ENCODE assay signal across 12 cellular contexts in genomic region chr19:18460313-18460712, GRCh38. TPM values are rescaled to one million over a fixed set of nuclear protein-coding genes. Genes with fewer than 3 reads are reported as not detected.
A peak's percentile ranks its signal among the peaks of the same experiment; 100 is the strongest.
DNase-seq lines count a peak whose midpoint lies in the region; ATAC-seq, FAIRE-seq and TF ChIP-seq lines count a peak whose summit lies in the region.
"Had no signal": no experiment of that assay in that cellular context is flagged by ENCODE, and none has a peak within 500 bp of the region (broad histone marks: within the 10 kb centered on the region; RNA-seq: fewer than 3 reads in every experiment).

No MANE protein-coding gene starts in this region.

- intact Hi-C loops in HepG2 (cut with micrococcal nuclease; ENCODE audit: unreplicated experiment) = no loop called here

- in situ Hi-C loops in HepG2 (cut with HindIII; ENCODE audit: extremely low pct_ligation_motif_present, low pct_unique_long_range_greater_than_20kb) = no loop called here

- POLR2A ChIA-PET in HepG2 (lab: Yijun Ruan, JAX) = no interaction called here

- H3K36me3 ChIP-seq in HepG2 (replicated peaks in 1 of 2; ENCODE audit: control insufficient read depth in 1 of 2, insufficient read depth in 2 of 2, low read length in 2 of 2) (peaks cover 27 to 68% of the 10 kb centered on the region in 2 experiments), suprapubic skin (peaks cover 64% of the 10 kb centered on the region)

- H3K4me2 ChIP-seq in HepG2 (ENCODE audit: low read depth, low read length) = no peak overlapping the region

- no peak for FAIRE-seq in HepG2 (lab: Jason Lieb, UNC)

- no peak for TF ChIP-seq RAD21 in HepG2 (CRISPR knock-in tag; IDR thresholded peaks at IDR 0.05)

- H2AFZ ChIP-seq in HepG2 (ENCODE audit: low read length) = no peak overlapping the region

- H4K20me1 ChIP-seq in HepG2 (ENCODE audit: insufficient read depth, low read length) = peaks cover 10% of the 10 kb centered on the region; the same call in 1 of the 2 replicates

- no TSS peak for BruUV-seq in HepG2 (replicated peaks; lab: Mats Ljungman, UMichigan)

- no peak for ATAC-seq in HepG2
- no peak for ATAC-seq in stimulated activated naive B cell treated with anti-CD40 and anti-IgM and Interleukin-4, amounts not matched to agents 10 μg/mL and 1 μg/mL and 100 μg/mL, for 72 hours (replicated peaks)

- peak overlapping the region; percentile 98 for H3K27ac Mint-ChIP-seq in chondrocyte (ENCODE audit: unreplicated experiment)
- no peak overlapping the region for H3K27ac Mint-ChIP-seq in stimulated activated naive B cell treated with anti-CD40 and anti-IgM and Interleukin-4, amounts not matched to agents 10 μg/mL and 1 μg/mL and 100 μg/mL, for 72 hours
- H3K27ac Mint-ChIP-seq: naive B cell had no signal

- CTCF ChIA-PET in HepG2 (lab: Yijun Ruan, JAX; ENCODE audit: low intra/inter-chr PET ratio, low total read pairs) = no interaction called here

- H3K4me1 ChIP-seq in HepG2 (ENCODE audit: insufficient read depth, low read length) (peaks cover 15% of the 10 kb centered on the region), suprapubic skin (peaks cover 54% of the 10 kb centered on the region)

- no peaks in the 10 kb centered on the region for H3K27me3 ChIP-seq in HepG2 (ENCODE audit: control insufficient read depth in 1 of 2, insufficient read depth in 2 of 2, low read length in 2 of 2)
- no peaks in the 10 kb centered on the region for H3K27me3 ChIP-seq in suprapubic skin

- TF ChIP-seq EP300 in HepG2 (IDR thresholded peaks at IDR 0.05; ENCODE audit: low read depth in 2 of 2, low read length in 2 of 2) (no peak), HepG2 (CRISPR knock-in tag; IDR thresholded peaks at IDR 0.05; ENCODE audit: borderline replicate concordance) (no peak), suprapubic skin (IDR thresholded peaks at IDR 0.05) (no peak)

- WGBS in HepG2 (ENCODE audit: low lambda C conversion rate) = 77% methylated on average over 3 of the region's 10 CpGs
- WGBS in suprapubic skin = 69% methylated on average over 4 of the region's 10 CpGs

- peak overlapping the region; percentile 51 for H3K4me3 Mint-ChIP-seq in chondrocyte (ENCODE audit: unreplicated experiment)
- no peak overlapping the region for H3K4me3 Mint-ChIP-seq in stimulated activated naive B cell treated with anti-CD40 and anti-IgM and Interleukin-4, amounts not matched to agents 10 μg/mL and 1 μg/mL and 100 μg/mL, for 72 hours
- H3K4me3 Mint-ChIP-seq: naive B cell had no signal

- TF ChIP-seq POLR2A in HepG2 (IDR thresholded peaks at IDR 0.05; ENCODE audit: insufficient read depth in 1 of 2, low read depth in 2 of 2, low read length in 2 of 2) (no peak), suprapubic skin (IDR thresholded peaks at IDR 0.05) (no peak)

- DNase-seq in LoVo (ENCODE audit: low spot score) (peak; percentile 31), chondrocyte (ENCODE audit: low spot score) (no peak), HepG2 (ENCODE audit: low spot score) (no peak), suprapubic skin (ENCODE audit: low spot score in 2 of 2) (peak in 1 of 2 donors; percentile 90), iPS-NIHi7 (ENCODE audit: extremely low spot score) (no peak), SW 1271 (lab: John Stamatoyannopoulos, UW) (no peak)
- no peak for DNase-seq in stimulated activated naive B cell treated with anti-CD40 and anti-IgM and Interleukin-4, amounts not matched to agents 10 μg/mL and 1 μg/mL and 100 μg/mL, for 72 hours
- no peak for DNase-seq in activated CD4-positive, CD25-positive, alpha-beta regulatory T cell (lab: John Stamatoyannopoulos, UW)
- DNase-seq: activated CD4-positive, alpha-beta T cell treated with anti-CD3 and anti-CD28 coated beads for 1 hour; naive B cell; NCI-H510A treated with DMSO at 0.1 percent for 48 hours had no signal

- no peaks in the 10 kb centered on the region for H3K9me3 Mint-ChIP-seq in chondrocyte (ENCODE audit: low read depth)
- no peaks in the 10 kb centered on the region for H3K9me3 Mint-ChIP-seq in stimulated activated naive B cell treated with anti-CD40 and anti-IgM and Interleukin-4, amounts not matched to agents 10 μg/mL and 1 μg/mL and 100 μg/mL, for 72 hours
- H3K9me3 Mint-ChIP-seq: naive B cell had no signal

- H3K79me2 ChIP-seq in HepG2 (ENCODE audit: insufficient read depth, low read length) = no peaks in the 10 kb centered on the region

- H3K27me3 Mint-ChIP-seq in chondrocyte (ENCODE audit: low read depth) = no peaks in the 10 kb centered on the region
- no peaks in the 10 kb centered on the region for H3K27me3 Mint-ChIP-seq in stimulated activated naive B cell treated with anti-CD40 and anti-IgM and Interleukin-4, amounts not matched to agents 10 μg/mL and 1 μg/mL and 100 μg/mL, for 72 hours
- H3K27me3 Mint-ChIP-seq: naive B cell had no signal

- TF ChIP-seq CTCF in chondrocyte (IDR thresholded peaks at IDR 0.05) (no peak), HepG2 (CRISPR knock-in tag; IDR thresholded peaks at IDR 0.05) (no peak), suprapubic skin (IDR thresholded peaks at IDR 0.05) (no peak)

- no peaks in the 10 kb centered on the region for H3K9me3 ChIP-seq in HepG2 (ENCODE audit: low read length)
- H3K9me3 ChIP-seq in suprapubic skin = no peaks in the 10 kb centered on the region

- H3K9ac ChIP-seq in HepG2 (ENCODE audit: insufficient read depth, low read depth, low read length) = no peak overlapping the region

- no peak overlapping the region for H3K4me3 ChIP-seq in HepG2 (replicated peaks in 1 of 3; ENCODE audit: insufficient read depth in 1 of 3, low read depth in 2 of 3, low read length in 3 of 3)
- no peak overlapping the region for H3K4me3 ChIP-seq in suprapubic skin

- H3K27ac ChIP-seq in HepG2 (ENCODE audit: extremely low read length, insufficient read depth, low read length) = no peak overlapping the region
- H3K27ac ChIP-seq in suprapubic skin = peak overlapping the region; percentile 82
- H3K27ac ChIP-seq: HL-60 had no signal

- H3K4me1 Mint-ChIP-seq in chondrocyte (ENCODE audit: low read depth) = peaks cover 68% of the 10 kb centered on the region
- H3K4me1 Mint-ChIP-seq in stimulated activated naive B cell treated with anti-CD40 and anti-IgM and Interleukin-4, amounts not matched to agents 10 μg/mL and 1 μg/mL and 100 μg/mL, for 72 hours = peaks cover 13 to 21% of the 10 kb centered on the region in 2 donors

- H3K36me3 Mint-ChIP-seq in chondrocyte (ENCODE audit: low read depth) = peaks cover 18% of the 10 kb centered on the region
- H3K36me3 Mint-ChIP-seq in stimulated activated naive B cell treated with anti-CD40 and anti-IgM and Interleukin-4, amounts not matched to agents 10 μg/mL and 1 μg/mL and 100 μg/mL, for 72 hours = peaks cover 43 to 61% of the 10 kb centered on the region in 2 donors

RNA-seq across cellular contexts. Expression of gene ISYNA1, which starts 22.4 kb away (rescaled TPM):
- total RNA-seq in chondrocyte (56.5 to 213 TPM (median 208 TPM) in 3 replicates), HepG2 (2016; rRNA removed; fragmentation: Illumina TruSeq; extraction: Trizol) (29.4 and 48.5 TPM in 2 replicates), suprapubic skin (10 to 100 TPM in 3 of 4 donors, 1 to 10 TPM in 1; 7.9 to 27.6 (median 21.0) TPM)
- total RNA-seq in HepG2 (2016; cell fraction: cytosol; rRNA removed; fragmentation: Illumina TruSeq; extraction: Trizol; ENCODE audit: low read depth) = 8.4 and 10.1 TPM in 2 replicates
- total RNA-seq in HepG2 (2016; cell fraction: insoluble cytoplasmic fraction; rRNA removed; fragmentation: Illumina TruSeq; extraction: Trizol) = 29.3 and 46.4 TPM in 2 replicates
- 16.0 and 18.7 TPM in 2 replicates for total RNA-seq in HepG2 (2016; cell fraction: membrane; rRNA removed; fragmentation: Illumina TruSeq; extraction: Trizol)
- 33.6 and 37.4 TPM in 2 replicates for total RNA-seq in HepG2 (2016; cell fraction: nucleus; rRNA removed; fragmentation: Illumina TruSeq; extraction: Trizol)
- 29.6 and 36.5 TPM in 2 replicates for polyA plus RNA-seq in HepG2 (2011; rRNA removed)
- polyA plus RNA-seq in HepG2 (2011; cell fraction: cytosol; rRNA removed) = 14.0 and 25.3 TPM in 2 replicates
- 246 and 367 TPM in 2 replicates for polyA plus RNA-seq in HepG2 (2011; cell fraction: nucleus; rRNA removed)
- 32.5 and 49.8 TPM in 2 replicates for polyA plus RNA-seq in HepG2 (2012)
- polyA plus RNA-seq in HepG2 (2016; cell fraction: cytosol; fragmentation: Illumina TruSeq; extraction: Trizol; ENCODE audit: low read depth) = 16.0 and 16.5 TPM in 2 replicates
- polyA plus RNA-seq in HepG2 (2016; cell fraction: insoluble cytoplasmic fraction; fragmentation: Illumina TruSeq; extraction: Trizol; ENCODE audit: low read depth) = 44.6 and 57.4 TPM in 2 replicates
- polyA plus RNA-seq in HepG2 (2016; cell fraction: membrane; fragmentation: Illumina TruSeq; extraction: Trizol; ENCODE audit: low read depth) = 18.1 and 22.4 TPM in 2 replicates
- polyA plus RNA-seq in HepG2 (2016; cell fraction: nucleus; fragmentation: Illumina TruSeq; extraction: Trizol; ENCODE audit: insufficient read depth, low read depth) = 103 and 119 TPM in 2 replicates
- 1.3 and 50.2 TPM in 2 replicates for polyA minus RNA-seq in HepG2 (2011; rRNA and poly(A)+ RNA removed; ENCODE audit: low replicate concordance)
- polyA minus RNA-seq in HepG2 (2011; cell fraction: cytosol; rRNA and poly(A)+ RNA removed) = 20.4 and 29.0 TPM in 2 replicates
- polyA minus RNA-seq in HepG2 (2011; cell fraction: nucleus; rRNA and poly(A)+ RNA removed) = 13.3 and 14.3 TPM in 2 replicates

RNA-seq across cellular contexts. Expression of gene SSBP4, which starts 41.1 kb away (rescaled TPM):
- total RNA-seq in chondrocyte (54.8 to 72.3 TPM (median 56.3 TPM) in 3 replicates), HepG2 (2016; rRNA removed; fragmentation: Illumina TruSeq; extraction: Trizol) (19.3 and 39.5 TPM in 2 replicates), suprapubic skin (10 to 100 TPM; 18.1 to 30.5 (median 27.4) TPM)
- total RNA-seq in HepG2 (2016; cell fraction: cytosol; rRNA removed; fragmentation: Illumina TruSeq; extraction: Trizol; ENCODE audit: low read depth) = 95.2 and 104 TPM in 2 replicates
- 14.4 and 39.0 TPM in 2 replicates for total RNA-seq in HepG2 (2016; cell fraction: insoluble cytoplasmic fraction; rRNA removed; fragmentation: Illumina TruSeq; extraction: Trizol)
- total RNA-seq in HepG2 (2016; cell fraction: membrane; rRNA removed; fragmentation: Illumina TruSeq; extraction: Trizol) = 103 and 124 TPM in 2 replicates
- 26.9 and 35.1 TPM in 2 replicates for total RNA-seq in HepG2 (2016; cell fraction: nucleus; rRNA removed; fragmentation: Illumina TruSeq; extraction: Trizol)
- polyA plus RNA-seq in HepG2 (2011; rRNA removed) = 20.8 and 33.4 TPM in 2 replicates
- polyA plus RNA-seq in HepG2 (2011; cell fraction: cytosol; rRNA removed) = 11.6 and 28.6 TPM in 2 replicates
- 200 and 290 TPM in 2 replicates for polyA plus RNA-seq in HepG2 (2011; cell fraction: nucleus; rRNA removed)
- 18.2 and 31.6 TPM in 2 replicates for polyA plus RNA-seq in HepG2 (2012)
- 133 and 147 TPM in 2 replicates for polyA plus RNA-seq in HepG2 (2016; cell fraction: cytosol; fragmentation: Illumina TruSeq; extraction: Trizol; ENCODE audit: low read depth)
- 34.3 and 41.3 TPM in 2 replicates for polyA plus RNA-seq in HepG2 (2016; cell fraction: insoluble cytoplasmic fraction; fragmentation: Illumina TruSeq; extraction: Trizol; ENCODE audit: low read depth)
- 147 and 152 TPM in 2 replicates for polyA plus RNA-seq in HepG2 (2016; cell fraction: membrane; fragmentation: Illumina TruSeq; extraction: Trizol; ENCODE audit: low read depth)
- 117 and 122 TPM in 2 replicates for polyA plus RNA-seq in HepG2 (2016; cell fraction: nucleus; fragmentation: Illumina TruSeq; extraction: Trizol; ENCODE audit: insufficient read depth, low read depth)
- 10.3 and 12.3 TPM in 2 replicates for polyA minus RNA-seq in HepG2 (2011; rRNA and poly(A)+ RNA removed; ENCODE audit: low replicate concordance)
- 12.0 and 13.9 TPM in 2 replicates for polyA minus RNA-seq in HepG2 (2011; cell fraction: cytosol; rRNA and poly(A)+ RNA removed)
- 20.1 and 21.6 TPM in 2 replicates for polyA minus RNA-seq in HepG2 (2011; cell fraction: nucleus; rRNA and poly(A)+ RNA removed)
